In the genomic region with DNA sequence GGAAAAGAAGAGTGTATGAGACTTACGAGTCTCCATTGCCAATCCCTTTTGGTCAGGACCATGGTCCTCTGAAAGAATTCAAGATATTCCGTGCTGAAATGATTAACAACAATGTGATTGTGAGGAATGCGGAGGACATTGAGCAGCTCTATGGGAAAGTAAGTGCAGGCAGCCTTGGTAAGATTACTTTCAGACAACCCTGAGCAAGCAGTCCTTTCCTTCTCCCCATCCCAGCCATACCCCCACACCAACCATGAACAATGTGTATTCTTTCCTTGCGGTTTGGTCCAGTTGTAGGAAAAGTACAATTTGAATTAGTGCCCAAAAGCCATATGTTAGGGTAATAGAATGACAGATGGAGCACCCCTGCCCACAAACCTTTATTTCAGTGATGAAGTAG, we compare ENCODE assay signal across 1 cellular context.
TF ChIP-seq lines count a peak whose summit lies in the region.

No MANE protein-coding gene starts in this region.

TF ChIP-seq in GM23338, 12 proteins besides CTCF, POLR2A, EP300 and RAD21 (continued from another document):
- no peak for TF ChIP-seq EZH2 (IDR thresholded peaks at IDR 0.05; ENCODE audit: low read depth, unreplicated experiment)
- no peak for TF ChIP-seq REST (IDR thresholded peaks at IDR 0.05; ENCODE audit: unreplicated experiment)
- no peak for TF ChIP-seq JUNB (IDR thresholded peaks at IDR 0.05; ENCODE audit: unreplicated experiment)
- TF ChIP-seq, protein P1, sequence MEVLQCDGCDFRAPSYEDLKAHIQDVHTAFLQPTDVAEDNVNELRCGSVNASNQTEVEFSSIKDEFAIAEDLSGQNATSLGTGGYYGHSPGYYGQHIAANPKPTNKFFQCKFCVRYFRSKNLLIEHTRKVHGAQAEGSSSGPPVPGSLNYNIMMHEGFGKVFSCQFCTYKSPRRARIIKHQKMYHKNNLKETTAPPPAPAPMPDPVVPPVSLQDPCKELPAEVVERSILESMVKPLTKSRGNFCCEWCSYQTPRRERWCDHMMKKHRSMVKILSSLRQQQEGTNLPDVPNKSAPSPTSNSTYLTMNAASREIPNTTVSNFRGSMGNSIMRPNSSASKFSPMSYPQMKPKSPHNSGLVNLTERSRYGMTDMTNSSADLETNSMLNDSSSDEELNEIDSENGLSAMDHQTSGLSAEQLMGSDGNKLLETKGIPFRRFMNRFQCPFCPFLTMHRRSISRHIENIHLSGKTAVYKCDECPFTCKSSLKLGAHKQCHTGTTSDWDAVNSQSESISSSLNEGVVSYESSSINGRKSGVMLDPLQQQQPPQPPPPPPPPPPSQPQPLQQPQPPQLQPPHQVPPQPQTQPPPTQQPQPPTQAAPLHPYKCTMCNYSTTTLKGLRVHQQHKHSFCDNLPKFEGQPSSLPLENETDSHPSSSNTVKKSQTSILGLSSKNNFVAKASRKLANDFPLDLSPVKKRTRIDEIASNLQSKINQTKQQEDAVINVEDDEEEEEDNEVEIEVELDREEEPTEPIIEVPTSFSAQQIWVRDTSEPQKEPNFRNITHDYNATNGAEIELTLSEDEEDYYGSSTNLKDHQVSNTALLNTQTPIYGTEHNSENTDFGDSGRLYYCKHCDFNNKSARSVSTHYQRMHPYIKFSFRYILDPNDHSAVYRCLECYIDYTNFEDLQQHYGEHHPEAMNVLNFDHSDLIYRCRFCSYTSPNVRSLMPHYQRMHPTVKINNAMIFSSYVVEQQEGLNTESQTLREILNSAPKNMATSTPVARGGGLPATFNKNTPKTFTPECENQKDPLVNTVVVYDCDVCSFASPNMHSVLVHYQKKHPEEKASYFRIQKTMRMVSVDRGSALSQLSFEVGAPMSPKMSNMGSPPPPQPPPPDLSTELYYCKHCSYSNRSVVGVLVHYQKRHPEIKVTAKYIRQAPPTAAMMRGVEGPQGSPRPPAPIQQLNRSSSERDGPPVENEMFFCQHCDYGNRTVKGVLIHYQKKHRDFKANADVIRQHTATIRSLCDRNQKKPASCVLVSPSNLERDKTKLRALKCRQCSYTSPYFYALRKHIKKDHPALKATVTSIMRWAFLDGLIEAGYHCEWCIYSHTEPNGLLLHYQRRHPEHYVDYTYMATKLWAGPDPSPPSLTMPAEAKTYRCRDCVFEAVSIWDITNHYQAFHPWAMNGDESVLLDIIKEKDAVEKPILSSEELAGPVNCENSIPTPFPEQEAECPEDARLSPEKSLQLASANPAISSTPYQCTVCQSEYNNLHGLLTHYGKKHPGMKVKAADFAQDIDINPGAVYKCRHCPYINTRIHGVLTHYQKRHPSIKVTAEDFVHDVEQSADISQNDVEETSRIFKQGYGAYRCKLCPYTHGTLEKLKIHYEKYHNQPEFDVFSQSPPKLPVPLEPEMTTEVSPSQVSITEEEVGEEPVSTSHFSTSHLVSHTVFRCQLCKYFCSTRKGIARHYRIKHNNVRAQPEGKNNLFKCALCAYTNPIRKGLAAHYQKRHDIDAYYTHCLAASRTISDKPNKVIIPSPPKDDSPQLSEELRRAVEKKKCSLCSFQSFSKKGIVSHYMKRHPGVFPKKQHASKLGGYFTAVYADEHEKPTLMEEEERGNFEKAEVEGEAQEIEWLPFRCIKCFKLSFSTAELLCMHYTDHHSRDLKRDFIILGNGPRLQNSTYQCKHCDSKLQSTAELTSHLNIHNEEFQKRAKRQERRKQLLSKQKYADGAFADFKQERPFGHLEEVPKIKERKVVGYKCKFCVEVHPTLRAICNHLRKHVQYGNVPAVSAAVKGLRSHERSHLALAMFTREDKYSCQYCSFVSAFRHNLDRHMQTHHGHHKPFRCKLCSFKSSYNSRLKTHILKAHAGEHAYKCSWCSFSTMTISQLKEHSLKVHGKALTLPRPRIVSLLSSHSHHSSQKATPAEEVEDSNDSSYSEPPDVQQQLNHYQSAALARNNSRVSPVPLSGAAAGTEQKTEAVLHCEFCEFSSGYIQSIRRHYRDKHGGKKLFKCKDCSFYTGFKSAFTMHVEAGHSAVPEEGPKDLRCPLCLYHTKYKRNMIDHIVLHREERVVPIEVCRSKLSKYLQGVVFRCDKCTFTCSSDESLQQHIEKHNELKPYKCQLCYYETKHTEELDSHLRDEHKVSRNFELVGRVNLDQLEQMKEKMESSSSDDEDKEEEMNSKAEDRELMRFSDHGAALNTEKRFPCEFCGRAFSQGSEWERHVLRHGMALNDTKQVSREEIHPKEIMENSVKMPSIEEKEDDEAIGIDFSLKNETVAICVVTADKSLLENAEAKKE (CRISPR knock-in tag; IDR thresholded peaks at IDR 0.05): no peak
